Comparison of ENCODE assay signal across 8 cellular contexts in genomic region chr5:54517512-54518145, GRCh38. TPM values are rescaled to one million over a fixed set of nuclear protein-coding genes. Genes with fewer than 3 reads are reported as not detected.
A peak's percentile ranks its signal among the peaks of the same experiment; 100 is the strongest.
DNase-seq lines count a peak whose midpoint lies in the region; ATAC-seq and TF ChIP-seq lines count a peak whose summit lies in the region.

A gene with protein sequence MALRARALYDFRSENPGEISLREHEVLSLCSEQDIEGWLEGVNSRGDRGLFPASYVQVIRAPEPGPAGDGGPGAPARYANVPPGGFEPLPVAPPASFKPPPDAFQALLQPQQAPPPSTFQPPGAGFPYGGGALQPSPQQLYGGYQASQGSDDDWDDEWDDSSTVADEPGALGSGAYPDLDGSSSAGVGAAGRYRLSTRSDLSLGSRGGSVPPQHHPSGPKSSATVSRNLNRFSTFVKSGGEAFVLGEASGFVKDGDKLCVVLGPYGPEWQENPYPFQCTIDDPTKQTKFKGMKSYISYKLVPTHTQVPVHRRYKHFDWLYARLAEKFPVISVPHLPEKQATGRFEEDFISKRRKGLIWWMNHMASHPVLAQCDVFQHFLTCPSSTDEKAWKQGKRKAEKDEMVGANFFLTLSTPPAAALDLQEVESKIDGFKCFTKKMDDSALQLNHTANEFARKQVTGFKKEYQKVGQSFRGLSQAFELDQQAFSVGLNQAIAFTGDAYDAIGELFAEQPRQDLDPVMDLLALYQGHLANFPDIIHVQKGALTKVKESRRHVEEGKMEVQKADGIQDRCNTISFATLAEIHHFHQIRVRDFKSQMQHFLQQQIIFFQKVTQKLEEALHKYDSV (plus strand): TSS chr5:54517759. CDS start chr5:54517953, 194 bp downstream.

- H3K27me3 Mint-ChIP-seq in CD4-positive, alpha-beta T cell: peaks cover 4% of the 10 kb centered on the region
- peaks cover 2% of the 10 kb centered on the region for H3K27me3 Mint-ChIP-seq in activated CD8-positive, alpha-beta T cell treated with anti-CD3 and anti-CD28 coated beads for 36 hours

- H3K36me3 Mint-ChIP-seq in CD4-positive, alpha-beta T cell (ENCODE audit: low read depth): peaks cover 11% of the 10 kb centered on the region
- H3K36me3 Mint-ChIP-seq in activated CD8-positive, alpha-beta T cell treated with anti-CD3 and anti-CD28 coated beads for 36 hours (ENCODE audit: low read depth): peaks cover 8% of the 10 kb centered on the region

- H3K9me3 Mint-ChIP-seq in CD4-positive, alpha-beta T cell: no peaks in the 10 kb centered on the region
- no peaks in the 10 kb centered on the region for H3K9me3 Mint-ChIP-seq in activated CD8-positive, alpha-beta T cell treated with anti-CD3 and anti-CD28 coated beads for 36 hours

- peaks cover 5% of the 10 kb centered on the region for H3K36me3 ChIP-seq in ectodermal cell (ENCODE audit: control insufficient read depth, insufficient read depth, low read length)

- H3K27ac Mint-ChIP-seq in CD4-positive, alpha-beta T cell: peak within 1 kb of the TSS; percentile 70
- H3K27ac Mint-ChIP-seq in activated CD8-positive, alpha-beta T cell treated with anti-CD3 and anti-CD28 coated beads for 36 hours: no peak within 1 kb of the TSS

- H3K27ac ChIP-seq in CD4-positive, alpha-beta T cell (ENCODE audit: low read depth, low read length): peak within 1 kb of the TSS; percentile 61
- no peak within 1 kb of the TSS for H3K27ac ChIP-seq in ectodermal cell (ENCODE audit: insufficient read depth, low read depth, low read length, poor library complexity, severe bottlenecking)

- intact Hi-C loops in CD4-positive, alpha-beta T cell (cut with DNase I, micrococcal nuclease): loop anchor here (1.0 to 5.0 kb wide), 9 partner anchors 125 to 790 kb away; partner anchors contain the start of genes ARL15 (in 2 of the 2), DHX29 (in 1 of the 2) and MTREX (in 1 of the 2)
- intact Hi-C loops in activated CD8-positive, alpha-beta T cell treated with anti-CD3 and anti-CD28 coated beads for 36 hours (cut with micrococcal nuclease): loop anchor here (2.0 to 5.0 kb wide), 2 partner anchors 327 to 630 kb away; no protein-coding TSS in a partner anchor

- 0% methylated on average over 88 of the region's 88 CpGs for WGBS in ectodermal cell, 2 experiments

- H3K4me1 ChIP-seq in ectodermal cell (ENCODE audit: control insufficient read depth, insufficient read depth, low read length): peaks cover 25% of the 10 kb centered on the region

- TF ChIP-seq CTCF in CD4-positive, alpha-beta T cell (IDR thresholded peaks at IDR 0.05): peak; percentile 95
- TF ChIP-seq CTCF in activated CD8-positive, alpha-beta T cell treated with anti-CD3 and anti-CD28 coated beads for 36 hours (IDR thresholded peaks at IDR 0.05): peak; percentile 91

- peak within 1 kb of the TSS; percentile 78 for H3K4me3 ChIP-seq in ectodermal cell (ENCODE audit: insufficient read depth, low read depth, low read length)

- CTCF ChIA-PET in CD4-positive, alpha-beta T cell (lab: Charles Lee): interaction anchor here (0.7 to 3.4 kb wide), 22 partner anchors 9 to 1718 kb away, joined by 3 to 58 read pairs (median 5); partner anchors contain the start of genes DHX29, GPX8, MTREX and PLPP1
- CTCF ChIA-PET in activated CD8-positive, alpha-beta T cell treated with anti-CD3 and anti-CD28 coated beads for 36 hours (lab: Charles Lee): interaction anchor here (0.7 to 5.2 kb wide), 44 partner anchors 12 to 659 kb away, joined by 3 to 121 read pairs (median 4); partner anchors contain the start of gene GPX8

- peak within 1 kb of the TSS; percentile 87 for H3K4me3 Mint-ChIP-seq in CD4-positive, alpha-beta T cell
- H3K4me3 Mint-ChIP-seq in activated CD8-positive, alpha-beta T cell treated with anti-CD3 and anti-CD28 coated beads for 36 hours: peak within 1 kb of the TSS; percentile 75

- no peaks in the 10 kb centered on the region for H3K9me3 ChIP-seq in CD4-positive, alpha-beta T cell (ENCODE audit: control insufficient read depth, low read length)
- no peaks in the 10 kb centered on the region for H3K9me3 ChIP-seq in ectodermal cell (ENCODE audit: control insufficient read depth, low read length)

- peak; percentile 84 to 92 (median 91) for DNase-seq in CD4-positive, alpha-beta T cell
- peak; percentile 92 for DNase-seq in NCI-H82 (lab: John Stamatoyannopoulos, UW)
- DNase-seq in activated CD8-positive, alpha-beta T cell treated with anti-CD3 and anti-CD28 coated beads for 36 hours: peak; percentile 90
- DNase-seq in lung microvascular endothelial cell (ENCODE audit: low read depth in 2 of 2): peak; percentile 95 to 96
- DNase-seq in stimulated activated CD4-positive, alpha-beta T cell treated with anti-CD3 and anti-CD28 coated beads, TNF-alpha, amount 100 ng/mL, for 4 hours (ENCODE audit: low read depth in 3 of 3): peak; percentile 80 to 89 (median 85)

- ATAC-seq in CD4-positive, alpha-beta T cell (ENCODE audit: poor library complexity): peak; percentile 90
- ATAC-seq in GM19397 (IDR thresholded peaks at IDR 0.05; ENCODE audit: unreplicated experiment): peak; percentile 98
- peak; percentile 95 for ATAC-seq in HG03565 (IDR thresholded peaks at IDR 0.05; ENCODE audit: unreplicated experiment)
- peak; percentile 83 for ATAC-seq in activated CD8-positive, alpha-beta T cell treated with anti-CD3 and anti-CD28 coated beads for 36 hours

- H3K27me3 ChIP-seq in CD4-positive, alpha-beta T cell (ENCODE audit: control insufficient read depth, insufficient read depth, low read length): no peaks in the 10 kb centered on the region
- H3K27me3 ChIP-seq in ectodermal cell (ENCODE audit: control insufficient read depth, insufficient read depth, low read length, poor library complexity, severe bottlenecking): peaks cover 6% of the 10 kb centered on the region

- H3K4me1 Mint-ChIP-seq in CD4-positive, alpha-beta T cell (ENCODE audit: low read depth): peaks cover 34% of the 10 kb centered on the region
- peaks cover 40% of the 10 kb centered on the region for H3K4me1 Mint-ChIP-seq in activated CD8-positive, alpha-beta T cell treated with anti-CD3 and anti-CD28 coated beads for 36 hours (ENCODE audit: low read depth)

- POLR2A ChIA-PET in CD4-positive, alpha-beta T cell (lab: Charles Lee): interaction anchor here (0.6 to 3.8 kb wide), 18 partner anchors 17 to 789 kb away, joined by 3 to 46 read pairs (median 4); partner anchors contain the start of genes DHX29 and GPX8
- POLR2A ChIA-PET in activated CD8-positive, alpha-beta T cell treated with anti-CD3 and anti-CD28 coated beads for 36 hours (lab: Charles Lee): interaction anchor here (0.9 to 1.3 kb wide), 3 partner anchors 112 to 385 kb away, joined by 3 to 4 read pairs (median 4); no protein-coding TSS in a partner anchor

RNA-seq across cellular contexts. Expression of the gene that starts here (rescaled TPM):
- 10 to 100 TPM; 10.1 to 10.3 TPM for total RNA-seq in CD4-positive, alpha-beta T cell
- total RNA-seq in activated CD8-positive, alpha-beta T cell treated with anti-CD3 and anti-CD28 coated beads for 36 hours: 1 to 10 TPM; 5.9 to 6.8 TPM
- polyA plus RNA-seq in ectodermal cell (2013, experiment 1 of 4): 15.6 TPM
- polyA plus RNA-seq in ectodermal cell (2013, experiment 2 of 4): 17.2 TPM
- 12.7 TPM for polyA plus RNA-seq in ectodermal cell (2013, experiment 3 of 4)
- 13.1 TPM for polyA plus RNA-seq in ectodermal cell (2013, experiment 4 of 4)
- 9.4 and 11.3 TPM in 2 replicates for total RNA-seq in lung microvascular endothelial cell
